Comparison of ENCODE assay signal across 19 cellular contexts in the genomic region with DNA sequence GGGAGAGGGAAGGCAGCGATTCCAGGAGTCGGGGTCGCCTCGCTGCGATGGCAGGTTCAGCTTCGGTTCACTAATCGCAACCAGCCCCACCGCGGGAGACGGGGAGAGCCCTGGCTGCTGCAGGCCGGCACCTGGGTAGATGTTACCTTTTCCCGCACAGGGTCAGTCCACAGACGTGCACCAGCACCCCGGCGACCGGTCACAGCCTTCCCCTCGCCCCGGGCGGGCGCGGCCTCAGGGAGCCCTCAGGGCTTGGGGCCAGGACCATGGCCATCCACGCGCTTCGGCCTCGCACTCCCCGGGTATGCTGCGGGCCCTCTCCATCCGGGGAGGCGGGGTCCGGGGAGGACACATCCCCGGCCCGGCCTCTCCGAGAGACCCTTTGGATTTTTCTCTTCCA. TPM values are rescaled to one million over a fixed set of nuclear protein-coding genes. Genes with fewer than 3 reads are reported as not detected.
DNase-seq lines count a peak whose midpoint lies in the region; ATAC-seq and TF ChIP-seq lines count a peak whose summit lies in the region.
"Had no signal": no experiment of that assay in that cellular context is flagged by ENCODE, and none has a peak within 500 bp of the region (broad histone marks: within the 10 kb centered on the region; RNA-seq: fewer than 3 reads in every experiment).

No MANE protein-coding gene starts in this region.

- H3K27me3 ChIP-seq in GM06990 (replicated peaks; ENCODE audit: control insufficient read depth, insufficient read depth, low read length) (no peaks in the 10 kb centered on the region), skeletal muscle satellite cell (ENCODE audit: control insufficient read depth, insufficient read depth, low read length) (peaks cover 34% of the 10 kb centered on the region)
- H3K27me3 ChIP-seq: cardiac muscle cell had no signal

- H3K9me3 ChIP-seq in skeletal muscle satellite cell (replicated peaks; ENCODE audit: low read length) = no peaks in the 10 kb centered on the region

- in situ Hi-C loops in astrocyte of the cerebellum (cut with HindIII; ENCODE audit: low sequenced_read_pairs) = no loop called here

- H3K4me3 ChIP-seq in GM06990 (replicated peaks; ENCODE audit: low read depth, low read length) = no peak overlapping the region
- peak overlapping the region; percentile 17 for H3K4me3 ChIP-seq in astrocyte of the cerebellum (ENCODE audit: low read depth, low read length)
- H3K4me3 ChIP-seq in fibroblast of villous mesenchyme (ENCODE audit: low read depth, low read length) = peak overlapping the region; percentile 17
- peak overlapping the region; percentile 47 for H3K4me3 ChIP-seq in skeletal muscle satellite cell (ENCODE audit: low read length)
- H3K4me3 ChIP-seq: cardiac muscle cell had no signal

- H3K36me3 ChIP-seq in GM06990 (ENCODE audit: control insufficient read depth, insufficient read depth, low read length) (no peaks in the 10 kb centered on the region), skeletal muscle satellite cell (ENCODE audit: insufficient read depth, low read length) (no peaks in the 10 kb centered on the region)
- H3K36me3 ChIP-seq: cardiac muscle cell had no signal

- peak overlapping the region; percentile 64 for H3K4me2 ChIP-seq in skeletal muscle satellite cell (ENCODE audit: low read length)

- no peak for ATAC-seq in HG02981 (IDR thresholded peaks at IDR 0.05; ENCODE audit: unreplicated experiment)
- ATAC-seq in GM21717 (IDR thresholded peaks at IDR 0.05; ENCODE audit: unreplicated experiment) = no peak

- no peak overlapping the region for H3K9ac ChIP-seq in skeletal muscle satellite cell (ENCODE audit: low read depth, low read length)

- TF ChIP-seq CTCF in GM06990 (IDR thresholded peaks at IDR 0.05; ENCODE audit: insufficient read depth, low read length, poor library complexity, severe bottlenecking) = no peak
- TF ChIP-seq CTCF in astrocyte of the cerebellum (IDR thresholded peaks at IDR 0.05; ENCODE audit: low read depth, low read length, missing control alignments) = no peak
- no peak for TF ChIP-seq CTCF in fibroblast of villous mesenchyme (IDR thresholded peaks at IDR 0.05; ENCODE audit: insufficient read depth, low read depth, low read length)
- no peak for TF ChIP-seq CTCF in GM10266 (IDR thresholded peaks at IDR 0.05; ENCODE audit: control insufficient read depth, insufficient read depth, low read depth, missing control alignments)

- DNase-seq in GM06990 (ENCODE audit: extremely low read depth, insufficient read length) (peak; percentile 1), astrocyte of the cerebellum (ENCODE audit: low read depth) (no peak), fibroblast of villous mesenchyme (ENCODE audit: low read depth) (no peak), GM10266 (ENCODE audit: extremely low spot score) (no peak), mucosa of gallbladder (ENCODE audit: low spot score) (no peak)
- DNase-seq: activated CD4-positive, alpha-beta T cell treated with anti-CD3 and anti-CD28 coated beads for 4 hours; activated naive CD4-positive, alpha-beta T cell treated with anti-CD3 and anti-CD28 coated beads, Interleukin-2, amount 10 ng/mL, durations not matched to agents 7 days and 5 days; C1 segment of cervical spinal cord; NCI-H1694 treated with DMSO at 0.1 percent for 48 hours; NCI-H446; T-helper 9 cell had no signal

- no peaks in the 10 kb centered on the region for H3K4me1 ChIP-seq in skeletal muscle satellite cell (ENCODE audit: control insufficient read depth, insufficient read depth, low read length)

RNA-seq across cellular contexts. Expression of gene EXOC1L, which starts 26.1 kb away (rescaled TPM):
- total RNA-seq in fibroblast of villous mesenchyme (not detected in 2 replicates), mucosa of gallbladder (not detected)
- total RNA-seq in skeletal muscle satellite cell (2012; rRNA removed) = not detected in 2 replicates
- total RNA-seq: cardiac muscle cell, glomerular endothelial cell, LHCN-M2, mesothelial cell of epicardium, osteocyte had no signal

RNA-seq across cellular contexts. Expression of gene EXOC1, which starts 60.0 kb away (rescaled TPM):
- total RNA-seq in fibroblast of villous mesenchyme (46.2 and 50.3 TPM in 2 replicates), mucosa of gallbladder (33.0 TPM)
- total RNA-seq in skeletal muscle satellite cell (2012; rRNA removed) = 40.8 and 41.3 TPM in 2 replicates
